In genomic region chr5:170333161-170333909, GRCh38 we compare ENCODE assay signal across 1 cellular context.
TF ChIP-seq lines count a peak whose summit lies in the region.

No MANE protein-coding gene starts in this region.

TF ChIP-seq in GM12878, 131 proteins besides CTCF, POLR2A, EP300 and RAD21:
- TF ChIP-seq SKIL (IDR thresholded peaks at IDR 0.05; ENCODE audit: low read depth, poor library complexity, severe bottlenecking), result peak; percentile 79
- 0 out of 2 replicates have a peak, but pooled peaks have one; percentile 11 for TF ChIP-seq MYB (IDR thresholded peaks at IDR 0.05; ENCODE audit: borderline replicate concordance, low read depth, low read length)
- TF ChIP-seq FOXK2 (IDR thresholded peaks at IDR 0.05), result no peak
- TF ChIP-seq NFIC (IDR thresholded peaks at IDR 0.05; ENCODE audit: low read depth, low read length), result peak; percentile 49; the same call in 1 of the 2 replicates
- TF ChIP-seq MEF2B (IDR thresholded peaks at IDR 0.05; ENCODE audit: partially characterized antibody, poor library complexity, severe bottlenecking), result peak; percentile 9
- peak; percentile 59; the same call in 1 of the 2 replicates for TF ChIP-seq GATAD2B (conservative IDR thresholded peaks at IDR 0.05; ENCODE audit: low read depth)
- TF ChIP-seq TBL1XR1 (IDR thresholded peaks at IDR 0.05; ENCODE audit: low read depth, low read length), result 0 out of 2 replicates have a peak, but pooled peaks have one; percentile 59
- TF ChIP-seq IKZF2 (IDR thresholded peaks at IDR 0.05), result peak; percentile 64 to 76
- 0 out of 2 replicates have a peak, but pooled peaks have one; percentile 30 for TF ChIP-seq CREB1 (IDR thresholded peaks at IDR 0.05; ENCODE audit: low read depth)
- no peak for TF ChIP-seq SMARCA5 (IDR thresholded peaks at IDR 0.05)
- TF ChIP-seq PKNOX1 (IDR thresholded peaks at IDR 0.05), result peak; percentile 59
- no peak; the same call in 1 of the 2 replicates for TF ChIP-seq SMC3 (IDR thresholded peaks at IDR 0.05; ENCODE audit: borderline replicate concordance, low read length)
- peak; percentile 26; the same call in 1 of the 2 replicates for TF ChIP-seq EED (IDR thresholded peaks at IDR 0.05; ENCODE audit: low read depth)
- TF ChIP-seq RUNX3 (IDR thresholded peaks at IDR 0.05; ENCODE audit: low read length), result peak; percentile 93
- peak in 1 of 2 experiments; percentile 58; a peak in 2 of 4 replicates for TF ChIP-seq ETV6 (conservative IDR thresholded peaks at IDR 0.05 in 1 of 2, IDR thresholded peaks at IDR 0.05 in 1 of 2; ENCODE audit: borderline replicate concordance in 1 of 2, low read depth in 1 of 2)
- TF ChIP-seq MTA3 (IDR thresholded peaks at IDR 0.05; ENCODE audit: borderline replicate concordance, low read length), result peak; percentile 49; the same call in 1 of the 2 replicates
- TF ChIP-seq ZSCAN29 (IDR thresholded peaks at IDR 0.05), result no peak
- no peak for TF ChIP-seq CREM (IDR thresholded peaks at IDR 0.05; ENCODE audit: low read depth)
- TF ChIP-seq EGR1 (IDR thresholded peaks at IDR 0.05; ENCODE audit: borderline replicate concordance in 1 of 2, low read depth in 2 of 2, low read length in 2 of 2), result peak in 1 of 2 experiments; percentile 80; a peak in 2 of 3 replicates
- TF ChIP-seq ZNF217 (IDR thresholded peaks at IDR 0.05), result 0 out of 2 replicates have a peak, but pooled peaks have one; percentile 37
- TF ChIP-seq POLR2AphosphoS5 (IDR thresholded peaks at IDR 0.05; ENCODE audit: low read length), result no peak
- TF ChIP-seq ZBTB40 (IDR thresholded peaks at IDR 0.05; ENCODE audit: borderline replicate concordance), result no peak
- TF ChIP-seq CBX5 (IDR thresholded peaks at IDR 0.05; ENCODE audit: low read depth), result no peak
- peak; percentile 44; the same call in 1 of the 2 replicates for TF ChIP-seq MTA2 (IDR thresholded peaks at IDR 0.05; ENCODE audit: low read depth)
- TF ChIP-seq, protein P1, sequence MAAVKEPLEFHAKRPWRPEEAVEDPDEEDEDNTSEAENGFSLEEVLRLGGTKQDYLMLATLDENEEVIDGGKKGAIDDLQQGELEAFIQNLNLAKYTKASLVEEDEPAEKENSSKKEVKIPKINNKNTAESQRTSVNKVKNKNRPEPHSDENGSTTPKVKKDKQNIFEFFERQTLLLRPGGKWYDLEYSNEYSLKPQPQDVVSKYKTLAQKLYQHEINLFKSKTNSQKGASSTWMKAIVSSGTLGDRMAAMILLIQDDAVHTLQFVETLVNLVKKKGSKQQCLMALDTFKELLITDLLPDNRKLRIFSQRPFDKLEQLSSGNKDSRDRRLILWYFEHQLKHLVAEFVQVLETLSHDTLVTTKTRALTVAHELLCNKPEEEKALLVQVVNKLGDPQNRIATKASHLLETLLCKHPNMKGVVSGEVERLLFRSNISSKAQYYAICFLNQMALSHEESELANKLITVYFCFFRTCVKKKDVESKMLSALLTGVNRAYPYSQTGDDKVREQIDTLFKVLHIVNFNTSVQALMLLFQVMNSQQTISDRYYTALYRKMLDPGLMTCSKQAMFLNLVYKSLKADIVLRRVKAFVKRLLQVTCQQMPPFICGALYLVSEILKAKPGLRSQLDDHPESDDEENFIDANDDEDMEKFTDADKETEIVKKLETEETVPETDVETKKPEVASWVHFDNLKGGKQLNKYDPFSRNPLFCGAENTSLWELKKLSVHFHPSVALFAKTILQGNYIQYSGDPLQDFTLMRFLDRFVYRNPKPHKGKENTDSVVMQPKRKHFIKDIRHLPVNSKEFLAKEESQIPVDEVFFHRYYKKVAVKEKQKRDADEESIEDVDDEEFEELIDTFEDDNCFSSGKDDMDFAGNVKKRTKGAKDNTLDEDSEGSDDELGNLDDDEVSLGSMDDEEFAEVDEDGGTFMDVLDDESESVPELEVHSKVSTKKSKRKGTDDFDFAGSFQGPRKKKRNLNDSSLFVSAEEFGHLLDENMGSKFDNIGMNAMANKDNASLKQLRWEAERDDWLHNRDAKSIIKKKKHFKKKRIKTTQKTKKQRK (IDR thresholded peaks at IDR 0.05; ENCODE audit: low read depth, low read length), result no peak
- TF ChIP-seq CBFB (IDR thresholded peaks at IDR 0.05; ENCODE audit: low read depth), result no peak
- peak; percentile 71 for TF ChIP-seq IKZF1 (conservative IDR thresholded peaks at IDR 0.05)
TF ChIP-seq in GM12878: peak in this region for 17.
